21 cellular contexts compared by ENCODE assay signal in genomic region chr2:103873719-103874359, GRCh38.
"Had no signal": no experiment of that assay in that cellular context is flagged by ENCODE, and none has a peak within 500 bp of the region (broad histone marks: within the 10 kb centered on the region; RNA-seq: fewer than 3 reads in every experiment).

No MANE protein-coding gene starts in this region.

- H3K9me3 Mint-ChIP-seq: activated naive CD4-positive, alpha-beta T cell treated with anti-CD3 and anti-CD28 coated beads, Interleukin-2, amount 50 U/mL, for 24 hours; dendritic cell treated with granulocyte-macrophage colony-stimulating factor and Interleukin-4, amounts not matched to agents 40 ng/mL and 50 ng/mL, for 4 days; nephron had no signal

- H3K27ac ChIP-seq: ascending aorta, hepatocyte, left ventricle myocardium inferior, thoracic aorta, upper lobe of right lung had no signal

- H3K4me1 ChIP-seq: ascending aorta, left ventricle myocardium inferior, upper lobe of right lung had no signal

- H3K4me3 Mint-ChIP-seq: activated naive CD4-positive, alpha-beta T cell treated with anti-CD3 and anti-CD28 coated beads, Interleukin-2, amount 50 U/mL, for 24 hours; activated T-cell treated with anti-CD3 and anti-CD28 coated beads, Interleukin-2, amount 50 U/mL, for 4 hours; dendritic cell treated with granulocyte-macrophage colony-stimulating factor and Interleukin-4, amounts not matched to agents 40 ng/mL and 50 ng/mL, for 4 days; nephron; stimulated activated memory B cell treated with anti-CD40 and anti-IgM and Interleukin-4, amounts not matched to agents 10 μg/mL and 1 μg/mL and 100 μg/mL, for 72 hours; T-cell had no signal

- H3K36me3 Mint-ChIP-seq: activated naive CD4-positive, alpha-beta T cell treated with anti-CD3 and anti-CD28 coated beads, Interleukin-2, amount 50 U/mL, for 24 hours; stimulated activated memory B cell treated with anti-CD40 and anti-IgM and Interleukin-4, amounts not matched to agents 10 μg/mL and 1 μg/mL and 100 μg/mL, for 72 hours; T-cell had no signal

- H3K79me2 ChIP-seq: hepatocyte had no signal

- H3K27ac Mint-ChIP-seq: activated naive CD4-positive, alpha-beta T cell treated with anti-CD3 and anti-CD28 coated beads, Interleukin-2, amount 50 U/mL, for 24 hours; dendritic cell treated with granulocyte-macrophage colony-stimulating factor and Interleukin-4, amounts not matched to agents 40 ng/mL and 50 ng/mL, for 4 days; nephron; stimulated activated memory B cell treated with anti-CD40 and anti-IgM and Interleukin-4, amounts not matched to agents 10 μg/mL and 1 μg/mL and 100 μg/mL, for 72 hours; T-cell had no signal

- H3K9me3 ChIP-seq: ascending aorta, left ventricle myocardium inferior, thoracic aorta, upper lobe of right lung had no signal

- FAIRE-seq: endothelial cell of umbilical vein, keratinocyte had no signal

- H3K27me3 ChIP-seq: ascending aorta, hepatocyte, upper lobe of right lung had no signal

- H3K4me1 Mint-ChIP-seq: activated naive CD4-positive, alpha-beta T cell treated with anti-CD3 and anti-CD28 coated beads, Interleukin-2, amount 50 U/mL, for 24 hours; nephron; stimulated activated memory B cell treated with anti-CD40 and anti-IgM and Interleukin-4, amounts not matched to agents 10 μg/mL and 1 μg/mL and 100 μg/mL, for 72 hours; T-cell had no signal

- H3K36me3 ChIP-seq: ascending aorta, left ventricle myocardium inferior, thoracic aorta, upper lobe of right lung had no signal

- ATAC-seq: activated T-cell treated with anti-CD3 and anti-CD28 coated beads, Interleukin-2, amount 50 U/mL, for 4 hours; sciatic nerve; stimulated activated memory B cell treated with anti-CD40 and anti-IgM and Interleukin-4, amounts not matched to agents 10 μg/mL and 1 μg/mL and 100 μg/mL, for 72 hours; T-cell; upper lobe of right lung had no signal

- H3K27me3 Mint-ChIP-seq: activated naive CD4-positive, alpha-beta T cell treated with anti-CD3 and anti-CD28 coated beads, Interleukin-2, amount 50 U/mL, for 24 hours; dendritic cell treated with granulocyte-macrophage colony-stimulating factor and Interleukin-4, amounts not matched to agents 40 ng/mL and 50 ng/mL, for 4 days; stimulated activated memory B cell treated with anti-CD40 and anti-IgM and Interleukin-4, amounts not matched to agents 10 μg/mL and 1 μg/mL and 100 μg/mL, for 72 hours; T-cell had no signal

- H2AFZ ChIP-seq: hepatocyte had no signal

- H3K4me3 ChIP-seq: ascending aorta, hepatocyte, left ventricle myocardium inferior, thoracic aorta, upper lobe of right lung had no signal

- DNase-seq: activated CD4-positive, alpha-beta T cell treated with anti-CD3 and anti-CD28 coated beads, Interleukin-2, amount 50 U/mL, for 1 hour; activated CD8-positive, alpha-beta memory T cell treated with anti-CD3 and anti-CD28 coated beads, Interleukin-2, amount 50 U/mL, for 4 hours; activated effector memory CD4-positive, alpha-beta T cell treated with anti-CD3 and anti-CD28 coated beads, Interleukin-2, amount 50 U/mL, for 16 hours; activated T-cell treated with anti-CD3 and anti-CD28 coated beads, Interleukin-2, amount 50 U/mL, for 4 hours; effector CD8-positive, alpha-beta T cell; left ventricle myocardium inferior; mammary epithelial cell; midbrain; stimulated activated CD4-positive, alpha-beta T cell treated with anti-CD3 and anti-CD28 coated beads, Interleukin-4, amount 100 ng/mL, for 4 hours; T-cell; upper lobe of right lung had no signal

- H3K4me2 ChIP-seq: hepatocyte had no signal
